In the genomic region with DNA sequence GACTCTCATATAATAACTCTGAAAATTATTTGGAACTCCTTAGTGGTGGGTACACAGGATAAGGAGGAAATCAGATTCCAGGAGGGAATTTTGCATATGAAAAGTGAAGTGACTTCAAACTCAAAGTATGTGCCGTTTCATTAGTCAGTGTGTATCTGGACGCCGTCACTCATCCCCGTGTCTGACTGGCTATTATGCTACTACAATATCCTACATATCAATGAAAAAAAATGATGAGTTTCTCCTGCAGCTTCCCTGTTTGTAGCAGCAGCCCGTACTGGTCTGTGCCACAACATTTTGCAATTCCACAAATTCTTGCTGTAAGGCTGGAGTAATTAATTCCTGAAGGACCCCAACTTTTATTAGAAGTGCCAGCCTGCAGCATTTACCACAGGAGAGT, we compare ENCODE assay signal across 33 cellular contexts. TPM values are rescaled to one million over a fixed set of nuclear protein-coding genes. Genes with fewer than 3 reads are reported as not detected.
DNase-seq lines count a peak whose midpoint lies in the region; ATAC-seq, FAIRE-seq and TF ChIP-seq lines count a peak whose summit lies in the region.
"Had no signal": no experiment of that assay in that cellular context is flagged by ENCODE, and none has a peak within 500 bp of the region (broad histone marks: within the 10 kb centered on the region; RNA-seq: fewer than 3 reads in every experiment).

No MANE protein-coding gene starts in this region.

- no peak overlapping the region for H2AFZ ChIP-seq in astrocyte (ENCODE audit: low read depth, low read length)

- TF ChIP-seq CTCF in astrocyte (IDR thresholded peaks at IDR 0.05; ENCODE audit: insufficient read depth, low read depth, low read length), result no peak
- TF ChIP-seq CTCF in omental fat pad (IDR thresholded peaks at IDR 0.05), result no peak
- no peak for TF ChIP-seq CTCF in progenitor cell of endocrine pancreas (IDR thresholded peaks at IDR 0.05; ENCODE audit: unreplicated experiment)
- TF ChIP-seq CTCF in heart left ventricle (IDR thresholded peaks at IDR 0.05), result no peak

- FAIRE-seq in astrocyte (lab: Jason Lieb, UNC), result no peak
- FAIRE-seq: GM18507, GM19239, H54 had no signal

- H3K4me3 Mint-ChIP-seq in astrocyte (ENCODE audit: unreplicated experiment) (no peak overlapping the region), progenitor cell of endocrine pancreas (ENCODE audit: low read depth) (no peak overlapping the region)
- H3K4me3 Mint-ChIP-seq: activated CD4-positive, alpha-beta memory T cell treated with anti-CD3 and anti-CD28 coated beads, Interleukin-2, amount 10 ng/mL, durations not matched to agents 7 days and 5 days; activated naive CD4-positive, alpha-beta T cell treated with anti-CD3 and anti-CD28 coated beads for 36 hours; stimulated activated effector memory CD8-positive, alpha-beta T cell treated with anti-CD3 and anti-CD28 coated beads, Interleukin-12 subunit alpha, Interleukin-12 subunit beta, amount 100 ng/mL, for 72 hours; T-helper 2 cell treated with Interferon-gamma antibody and Interleukin-4, amounts not matched to agents 5 μg/mL and 100 μg/mL, for 36 hours had no signal

- no peak for TF ChIP-seq POLR2A in heart left ventricle (IDR thresholded peaks at IDR 0.05)

- peaks cover 36% of the 10 kb centered on the region for H3K4me1 Mint-ChIP-seq in astrocyte (ENCODE audit: low read depth, unreplicated experiment)
- no peaks in the 10 kb centered on the region for H3K4me1 Mint-ChIP-seq in progenitor cell of endocrine pancreas (ENCODE audit: low read depth)

- H4K20me1 ChIP-seq in astrocyte (ENCODE audit: insufficient read depth, low read length), result no peaks in the 10 kb centered on the region

- 54 to 61% (median 57%) methylated on average over 5 of the region's 5 CpGs for WGBS in heart left ventricle, 4 donors

- H3K27me3 ChIP-seq in astrocyte (ENCODE audit: insufficient read depth, low read length) (peaks cover 15% of the 10 kb centered on the region), heart left ventricle (peaks cover 0 to 29% (median 0%) of the 10 kb centered on the region in 9 donors)
- H3K27me3 ChIP-seq: ovary had no signal

- H3K36me3 ChIP-seq in astrocyte (ENCODE audit: insufficient read depth, low read length) (no peaks in the 10 kb centered on the region), heart left ventricle (peaks cover 0 to 14% (median 0%) of the 10 kb centered on the region in 9 donors)
- H3K36me3 ChIP-seq: adrenal gland, brain microvascular endothelial cell, ovary, tibial nerve had no signal

- no peaks in the 10 kb centered on the region for H3K9me3 Mint-ChIP-seq in astrocyte (ENCODE audit: unreplicated experiment)
- H3K9me3 Mint-ChIP-seq in progenitor cell of endocrine pancreas (ENCODE audit: low read depth), result no peaks in the 10 kb centered on the region
- H3K9me3 Mint-ChIP-seq: activated CD4-positive, alpha-beta memory T cell treated with anti-CD3 and anti-CD28 coated beads, Interleukin-2, amount 10 ng/mL, durations not matched to agents 7 days and 5 days; activated naive CD4-positive, alpha-beta T cell treated with anti-CD3 and anti-CD28 coated beads for 36 hours; stimulated activated effector memory CD8-positive, alpha-beta T cell treated with anti-CD3 and anti-CD28 coated beads, Interleukin-12 subunit alpha, Interleukin-12 subunit beta, amount 100 ng/mL, for 72 hours; T-helper 2 cell treated with Interferon-gamma antibody and Interleukin-4, amounts not matched to agents 5 μg/mL and 100 μg/mL, for 36 hours had no signal

- H3K27ac Mint-ChIP-seq in astrocyte (ENCODE audit: unreplicated experiment) (no peak overlapping the region), progenitor cell of endocrine pancreas (no peak overlapping the region)
- H3K27ac Mint-ChIP-seq: activated CD4-positive, alpha-beta memory T cell treated with anti-CD3 and anti-CD28 coated beads, Interleukin-2, amount 10 ng/mL, durations not matched to agents 7 days and 5 days; activated naive CD4-positive, alpha-beta T cell treated with anti-CD3 and anti-CD28 coated beads for 36 hours; stimulated activated effector memory CD8-positive, alpha-beta T cell treated with anti-CD3 and anti-CD28 coated beads, Interleukin-12 subunit alpha, Interleukin-12 subunit beta, amount 100 ng/mL, for 72 hours had no signal

- H3K9ac ChIP-seq in astrocyte (ENCODE audit: low read length), result no peak overlapping the region

- H3K9me3 ChIP-seq in astrocyte (ENCODE audit: insufficient read depth, low read depth, low read length), result no peaks in the 10 kb centered on the region
- no peaks in the 10 kb centered on the region for H3K9me3 ChIP-seq in heart left ventricle
- H3K9me3 ChIP-seq: adrenal gland, ovary, tibial nerve had no signal

- peaks cover 17% of the 10 kb centered on the region for H3K27me3 Mint-ChIP-seq in astrocyte (ENCODE audit: low read depth, unreplicated experiment)
- peaks cover 81% of the 10 kb centered on the region for H3K27me3 Mint-ChIP-seq in progenitor cell of endocrine pancreas

- H3K4me3 ChIP-seq in astrocyte (ENCODE audit: insufficient read depth, low read depth, low read length) (no peak overlapping the region), heart left ventricle (no peak overlapping the region)
- H3K4me3 ChIP-seq: adrenal gland, ovary, tibial nerve had no signal

- intact Hi-C loops in heart left ventricle (cut with DNase I), result no loop called here

- ATAC-seq in omental fat pad (ENCODE audit: low FRiP score) (peak; percentile 35), HG02623 (IDR thresholded peaks at IDR 0.05; ENCODE audit: unreplicated experiment) (no peak), heart left ventricle (no peak)
- ATAC-seq: left colon; stimulated activated effector memory CD8-positive, alpha-beta T cell treated with anti-CD3 and anti-CD28 coated beads, Interleukin-12 subunit alpha, Interleukin-12 subunit beta, amount 100 ng/mL, for 72 hours had no signal

- no peaks in the 10 kb centered on the region for H3K79me2 ChIP-seq in astrocyte (ENCODE audit: insufficient read depth, low read length)

- peak overlapping the region; percentile 29 for H3K4me2 ChIP-seq in astrocyte (ENCODE audit: low read length)

- H3K27ac ChIP-seq in astrocyte (ENCODE audit: low read depth, low read length), result no peak overlapping the region
- H3K27ac ChIP-seq in heart left ventricle, result no peak overlapping the region
- H3K27ac ChIP-seq: adrenal gland, brain microvascular endothelial cell, ovary, tibial nerve had no signal

- DNase-seq in ELR (ENCODE audit: low read depth) (peak; percentile 45), M059J (ENCODE audit: low read depth) (peak; percentile 47), astrocyte (ENCODE audit: low read depth) (no peak), omental fat pad (ENCODE audit: low spot score) (no peak), NCI-H1930 (lab: John Stamatoyannopoulos, UW) (no peak), progenitor cell of endocrine pancreas (ENCODE audit: low spot score, unreplicated experiment) (no peak), heart left ventricle (no peak)
- DNase-seq: activated CD4-positive, alpha-beta memory T cell treated with anti-CD3 and anti-CD28 coated beads, Interleukin-2, amount 10 ng/mL, durations not matched to agents 7 days and 5 days; activated naive CD4-positive, alpha-beta T cell treated with anti-CD3 and anti-CD28 coated beads for 36 hours; adrenal gland; brain microvascular endothelial cell; DMS79 treated with DMSO at 0.1 percent for 48 hours; hypothalamus; Karpas-422; left colon; mammary epithelial cell; NCI-H1092; NCI-H187; NCI-H2171; NCI-H524 treated with DMSO at 0.1 percent for 48 hours; OCI-M1; ovary; Right ventricle myocardium superior had no signal

- H3K4me1 ChIP-seq in astrocyte (ENCODE audit: insufficient read depth, low read length), result no peaks in the 10 kb centered on the region
- H3K4me1 ChIP-seq in heart left ventricle, result peaks cover 0 to 34% (median 11%) of the 10 kb centered on the region in 12 donors
- H3K4me1 ChIP-seq: adrenal gland, tibial nerve had no signal

- H3K36me3 Mint-ChIP-seq in astrocyte (ENCODE audit: low read depth, unreplicated experiment), result no peaks in the 10 kb centered on the region
- H3K36me3 Mint-ChIP-seq in progenitor cell of endocrine pancreas (ENCODE audit: insufficient read depth), result no peaks in the 10 kb centered on the region
- H3K36me3 Mint-ChIP-seq: stimulated activated effector memory CD8-positive, alpha-beta T cell treated with anti-CD3 and anti-CD28 coated beads, Interleukin-12 subunit alpha, Interleukin-12 subunit beta, amount 100 ng/mL, for 72 hours had no signal

RNA-seq across cellular contexts. Expression of a gene that starts 16.5 kb away (rescaled TPM):
- 4.6 and 5.9 TPM in 2 replicates for total RNA-seq in M059J (2014; rRNA removed; shearing (Covaris generic))
- total RNA-seq in astrocyte, result 0.45 and 1.4 TPM in 2 replicates
- total RNA-seq in omental fat pad, result 10 to 100 TPM in 3 of 4 donors, 1 to 10 TPM in 1; 5.5 to 78.0 (median 44.1) TPM
- not detected in 2 replicates for total RNA-seq in progenitor cell of endocrine pancreas
- total RNA-seq in heart left ventricle, result 10 to 100 TPM in 1 of 9 donors, 1 to 10 TPM in 8; 1.3 to 16.6 (median 2.9) TPM
- polyA plus RNA-seq in heart left ventricle, result 1 to 10 TPM; 1.0 to 1.2 TPM
- total RNA-seq: activated CD4-positive, alpha-beta memory T cell treated with anti-CD3 and anti-CD28 coated beads, Interleukin-2, amount 10 ng/mL, durations not matched to agents 7 days and 5 days; activated naive CD4-positive, alpha-beta T cell treated with anti-CD3 and anti-CD28 coated beads for 36 hours; chondrocyte; left colon; mammary epithelial cell; skeletal muscle tissue; tibial nerve had no signal
- polyA plus RNA-seq: mammary epithelial cell, neural cell had no signal

Comparison
In these comparisons a context has a peak if more than half of its experiments do, and no peak if none do; other contexts are left out.
1. DNase-seq: peak in ELR (single experiment) and M059J (single experiment); none in astrocyte (single experiment), omental fat pad (single experiment), NCI-H1930 (0 of 2), progenitor cell of endocrine pancreas (single experiment) and heart left ventricle (0 of 5).